8 cellular contexts compared by ENCODE assay signal in the genomic region with DNA sequence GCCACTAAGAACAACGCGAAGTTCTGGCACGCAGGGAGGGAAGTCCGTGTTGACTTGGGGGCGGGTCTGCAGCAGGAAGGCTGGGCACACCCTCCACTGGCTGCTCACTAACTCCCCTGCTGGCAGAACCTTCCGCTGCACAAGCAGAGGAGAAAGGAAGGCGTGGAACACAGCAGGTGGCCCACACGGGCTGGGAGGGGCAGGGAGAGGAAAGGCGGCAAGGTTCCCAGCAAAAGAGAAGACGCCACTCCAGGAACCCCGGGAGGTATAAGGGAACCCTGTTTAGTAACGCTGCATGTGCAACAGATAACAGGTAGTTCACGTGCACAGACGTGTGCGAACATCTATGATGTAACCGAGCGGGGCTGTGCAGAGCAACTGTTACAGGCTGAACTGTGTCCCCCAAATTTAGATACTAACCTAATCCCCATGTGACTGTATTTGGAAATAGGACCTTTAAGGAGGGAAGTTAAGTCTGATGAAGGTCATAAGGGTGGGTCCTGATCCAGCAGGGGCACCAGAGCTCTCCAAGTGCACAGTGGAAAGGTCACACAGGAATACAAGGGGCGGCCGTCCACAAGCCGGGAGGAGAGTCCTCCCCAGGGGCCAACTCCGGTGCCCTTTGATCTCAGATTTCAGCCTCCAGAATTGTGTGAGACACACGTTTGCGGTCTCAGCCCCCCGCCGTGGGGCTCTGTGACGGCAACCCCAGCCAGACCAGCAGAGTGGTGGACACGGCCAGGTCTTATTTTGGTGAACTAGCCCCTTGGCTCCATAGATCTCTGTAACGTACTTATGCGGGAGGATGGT.
A peak's percentile ranks its signal among the peaks of the same experiment; 100 is the strongest.
DNase-seq lines count a peak whose midpoint lies in the region; ATAC-seq and TF ChIP-seq lines count a peak whose summit lies in the region.
"Not testable (repeated sequence)": the region's sequence is repeated elsewhere in the genome, so short reads cannot be mapped to it uniquely, and the experiment has no call there.

No MANE protein-coding gene starts in this region.

- peaks cover 24% of the 10 kb centered on the region for H3K9me3 Mint-ChIP-seq in GM23338

- H4K20me1 ChIP-seq in GM23338 (replicated peaks; ENCODE audit: insufficient read depth) = not testable (repeated sequence)

- not testable (repeated sequence) for H3K4me3 Mint-ChIP-seq in GM23338

- not testable (repeated sequence) for H3K4me3 ChIP-seq in GM23338; WERI-Rb-1 (ENCODE audit: low read depth, low read length); astrocyte of the cerebellum (ENCODE audit: low read depth, low read length); fibroblast of the aortic adventitia (ENCODE audit: low read depth, low read length); right lobe of liver

- not testable (repeated sequence) for TF ChIP-seq POLR2A in right lobe of liver (IDR thresholded peaks at IDR 0.05)

- not testable (repeated sequence) for H3K4me1 ChIP-seq in GM23338 (ENCODE audit: insufficient read depth)
- H3K4me1 ChIP-seq in right lobe of liver = peaks cover 0 to 10% (median 2%) of the 10 kb centered on the region in 4 donors

- H3K4me2 ChIP-seq in GM23338 = not testable (repeated sequence)

- DNase-seq in AG09319 (ENCODE audit: extremely low read depth, low read depth); astrocyte of the cerebellum (ENCODE audit: low read depth); fibroblast of the aortic adventitia (ENCODE audit: low read depth); right lobe of liver; sciatic nerve (ENCODE audit: low spot score): not testable (repeated sequence)
- DNase-seq in GM23338 (ENCODE audit: low spot score) (peak; percentile 73), NCI-H345 treated with DMSO at 0.1 percent for 48 hours (lab: John Stamatoyannopoulos, UW; ENCODE audit: unreplicated experiment) (peak; percentile 5), WERI-Rb-1 (peak; percentile 87)

- H3K4me1 Mint-ChIP-seq in GM23338 = not testable (repeated sequence)

- TF ChIP-seq CTCF in AG09319 (IDR thresholded peaks at IDR 0.05; ENCODE audit: low read depth, low read length) (peak; percentile 14), GM23338 (conservative IDR thresholded peaks at IDR 0.05; ENCODE audit: low read depth in 2 of 2) (peak; percentile 24 to 46; a peak in 3 of 4 replicates), WERI-Rb-1 (IDR thresholded peaks at IDR 0.05; ENCODE audit: low read depth, low read length) (peak; percentile 54), astrocyte of the cerebellum (IDR thresholded peaks at IDR 0.05; ENCODE audit: low read depth, low read length, missing control alignments) (peak; percentile 22), fibroblast of the aortic adventitia (IDR thresholded peaks at IDR 0.05; ENCODE audit: insufficient read depth, low read length) (peak; percentile 36), right lobe of liver (IDR thresholded peaks at IDR 0.05) (peak; percentile 21 to 40 (median 34))

- H3K9me3 ChIP-seq in WERI-Rb-1 (ENCODE audit: severe bottlenecking); right lobe of liver: not testable (repeated sequence)

- ATAC-seq in GM23338 = peak; percentile 95
- ATAC-seq in right lobe of liver = peak; percentile 79 to 93 (median 88)
- ATAC-seq in sciatic nerve = peak; percentile 55

- intact Hi-C loops in right lobe of liver (cut with DNase I); sciatic nerve (cut with DNase I): not testable (repeated sequence)

- not testable (repeated sequence) for H3F3A ChIP-seq in GM23338 (replicated peaks; ENCODE audit: low read depth)

- not testable (repeated sequence) for H3K36me3 ChIP-seq in GM23338 (ENCODE audit: insufficient read depth); WERI-Rb-1; right lobe of liver

- H2AFZ ChIP-seq in GM23338 = not testable (repeated sequence)

- WGBS in right lobe of liver (ENCODE audit: insufficient coverage, low coverage, low lambda C conversion rate, missing lambda C conversion rate) = 47% methylated on average over 11 of the region's 29 CpGs

- H3K27me3 ChIP-seq in GM23338 (ENCODE audit: insufficient read depth); WERI-Rb-1 (ENCODE audit: insufficient read depth, low read depth, severe bottlenecking); right lobe of liver: not testable (repeated sequence)

- not testable (repeated sequence) for H3K79me2 ChIP-seq in GM23338 (replicated peaks; ENCODE audit: insufficient read depth)

- peaks cover 13% of the 10 kb centered on the region for H3K36me3 Mint-ChIP-seq in GM23338 (ENCODE audit: low read depth)

- H3K27me3 Mint-ChIP-seq in GM23338 (ENCODE audit: insufficient read depth, low read depth, poor library complexity) = not testable (repeated sequence)

- H3K27ac ChIP-seq in GM23338 (ENCODE audit: low read depth); WERI-Rb-1; right lobe of liver: not testable (repeated sequence)

- H3K27ac Mint-ChIP-seq in GM23338 = not testable (repeated sequence)

- in situ Hi-C loops in astrocyte of the cerebellum (cut with HindIII; ENCODE audit: low sequenced_read_pairs) = not testable (repeated sequence)

- H3K9me2 ChIP-seq in GM23338 (ENCODE audit: insufficient read depth) = not testable (repeated sequence)
